ENCODE assay signal across 1 cellular context in genomic region chr14:50030049-50030448, GRCh38.
TF ChIP-seq lines count a peak whose summit lies in the region.

No MANE protein-coding gene starts in this region.

TF ChIP-seq in IMR-90, 13 proteins besides CTCF, POLR2A, EP300 and RAD21 (continued from another document):
- no peak for TF ChIP-seq MAZ (IDR thresholded peaks at IDR 0.05; ENCODE audit: borderline replicate concordance, low read depth, low read length)
- TF ChIP-seq USF2 (IDR thresholded peaks at IDR 0.05; ENCODE audit: low read depth, low read length): no peak
- no peak for TF ChIP-seq RFX5 (IDR thresholded peaks at IDR 0.05; ENCODE audit: low read depth, low read length)
